Comparison of ENCODE assay signal across 1 cellular context in the genomic region with DNA sequence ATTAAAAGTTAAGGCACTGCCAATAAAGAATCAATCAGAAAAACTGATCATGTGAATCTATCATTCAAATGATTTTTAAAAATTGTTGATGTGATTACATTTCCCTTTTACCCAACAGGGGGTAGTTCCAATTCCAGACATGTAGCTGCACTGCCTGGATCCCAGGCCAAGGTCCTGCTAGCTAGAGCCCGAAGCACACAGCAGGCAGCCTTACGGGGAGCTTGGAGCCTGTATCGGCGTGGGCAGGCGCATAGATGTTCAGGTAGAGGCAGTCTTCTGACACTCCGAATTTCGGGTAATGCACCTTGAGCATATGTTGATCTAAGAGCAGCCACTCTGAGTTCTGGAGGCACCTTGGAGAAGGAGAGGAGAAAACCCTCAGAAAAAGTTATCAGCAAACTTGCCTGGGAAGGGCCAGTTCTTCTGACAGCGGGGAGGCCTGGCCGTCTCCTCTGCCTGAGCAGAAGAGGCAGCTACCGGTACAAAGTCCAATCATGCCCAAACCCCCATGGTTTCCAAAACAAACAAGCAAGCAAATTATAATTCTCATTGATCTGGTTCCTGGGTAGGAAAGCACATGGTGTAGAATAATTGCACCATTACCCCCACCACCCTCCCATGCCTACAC.
TF ChIP-seq lines count a peak whose summit lies in the region.

No MANE protein-coding gene starts in this region.

TF ChIP-seq in HepG2, 621 proteins besides CTCF, POLR2A, EP300 and RAD21 (continued from another document and continues in another):
- no peak for TF ChIP-seq ZNF510 (CRISPR knock-in tag; IDR thresholded peaks at IDR 0.05; ENCODE audit: low read depth)
- TF ChIP-seq AHR (CRISPR knock-in tag; IDR thresholded peaks at IDR 0.05) = no peak
- no peak for TF ChIP-seq ZFP41 (CRISPR knock-in tag; IDR thresholded peaks at IDR 0.05; ENCODE audit: borderline replicate concordance)
- TF ChIP-seq CENPBD1 (CRISPR knock-in tag; IDR thresholded peaks at IDR 0.05; ENCODE audit: borderline replicate concordance, low read depth) = no peak
- TF ChIP-seq ZBTB21 (CRISPR knock-in tag; IDR thresholded peaks at IDR 0.05) = no peak
- TF ChIP-seq SIX1 (CRISPR knock-in tag; IDR thresholded peaks at IDR 0.05; ENCODE audit: borderline replicate concordance) = no peak
- TF ChIP-seq HNRNPH1 (optimal IDR thresholded peaks at IDR 0.05; ENCODE audit: low read depth, low read length) = no peak
- no peak for TF ChIP-seq BCL6 (CRISPR knock-in tag; IDR thresholded peaks at IDR 0.05)
- no peak for TF ChIP-seq ATF3 (CRISPR knock-in tag; IDR thresholded peaks at IDR 0.05)
- TF ChIP-seq ZMYM2 (CRISPR knock-in tag; IDR thresholded peaks at IDR 0.05) = no peak
- no peak for TF ChIP-seq ZNF224 (CRISPR knock-in tag; IDR thresholded peaks at IDR 0.05)
- TF ChIP-seq RARA (CRISPR knock-in tag; IDR thresholded peaks at IDR 0.05) = no peak
- TF ChIP-seq MBD4 (IDR thresholded peaks at IDR 0.05; ENCODE audit: borderline replicate concordance, low read length) = no peak
- TF ChIP-seq GATAD1 (CRISPR knock-in tag; IDR thresholded peaks at IDR 0.05) = no peak
- TF ChIP-seq TCF7L2 (IDR thresholded peaks at IDR 0.05; ENCODE audit: low read depth, low read length) = no peak
- no peak for TF ChIP-seq ZFP1 (CRISPR knock-in tag; IDR thresholded peaks at IDR 0.05)
- 0 out of 2 replicates have a peak, but pooled peaks have one; percentile 33 for TF ChIP-seq ZNF644 (CRISPR knock-in tag; IDR thresholded peaks at IDR 0.05; ENCODE audit: low read depth)
- no peak for TF ChIP-seq RFX3 (CRISPR knock-in tag; IDR thresholded peaks at IDR 0.05)
- TF ChIP-seq ZFX (CRISPR knock-in tag; IDR thresholded peaks at IDR 0.05; ENCODE audit: low read depth) = no peak; the same call in 1 of the 2 replicates
- TF ChIP-seq, protein P1, sequence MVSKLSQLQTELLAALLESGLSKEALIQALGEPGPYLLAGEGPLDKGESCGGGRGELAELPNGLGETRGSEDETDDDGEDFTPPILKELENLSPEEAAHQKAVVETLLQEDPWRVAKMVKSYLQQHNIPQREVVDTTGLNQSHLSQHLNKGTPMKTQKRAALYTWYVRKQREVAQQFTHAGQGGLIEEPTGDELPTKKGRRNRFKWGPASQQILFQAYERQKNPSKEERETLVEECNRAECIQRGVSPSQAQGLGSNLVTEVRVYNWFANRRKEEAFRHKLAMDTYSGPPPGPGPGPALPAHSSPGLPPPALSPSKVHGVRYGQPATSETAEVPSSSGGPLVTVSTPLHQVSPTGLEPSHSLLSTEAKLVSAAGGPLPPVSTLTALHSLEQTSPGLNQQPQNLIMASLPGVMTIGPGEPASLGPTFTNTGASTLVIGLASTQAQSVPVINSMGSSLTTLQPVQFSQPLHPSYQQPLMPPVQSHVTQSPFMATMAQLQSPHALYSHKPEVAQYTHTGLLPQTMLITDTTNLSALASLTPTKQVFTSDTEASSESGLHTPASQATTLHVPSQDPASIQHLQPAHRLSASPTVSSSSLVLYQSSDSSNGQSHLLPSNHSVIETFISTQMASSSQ (IDR thresholded peaks at IDR 0.05; ENCODE audit: low read depth) = no peak
- TF ChIP-seq, protein P1 (CRISPR knock-in tag; IDR thresholded peaks at IDR 0.05; ENCODE audit: borderline replicate concordance) = no peak
- no peak for TF ChIP-seq BHLHE40 (IDR thresholded peaks at IDR 0.05; ENCODE audit: low read length)
- no peak for TF ChIP-seq ZNF33A (CRISPR knock-in tag; IDR thresholded peaks at IDR 0.05; ENCODE audit: borderline replicate concordance)
- TF ChIP-seq ZNF710 (CRISPR knock-in tag; IDR thresholded peaks at IDR 0.05; ENCODE audit: borderline replicate concordance) = no peak
- TF ChIP-seq, protein P2, sequence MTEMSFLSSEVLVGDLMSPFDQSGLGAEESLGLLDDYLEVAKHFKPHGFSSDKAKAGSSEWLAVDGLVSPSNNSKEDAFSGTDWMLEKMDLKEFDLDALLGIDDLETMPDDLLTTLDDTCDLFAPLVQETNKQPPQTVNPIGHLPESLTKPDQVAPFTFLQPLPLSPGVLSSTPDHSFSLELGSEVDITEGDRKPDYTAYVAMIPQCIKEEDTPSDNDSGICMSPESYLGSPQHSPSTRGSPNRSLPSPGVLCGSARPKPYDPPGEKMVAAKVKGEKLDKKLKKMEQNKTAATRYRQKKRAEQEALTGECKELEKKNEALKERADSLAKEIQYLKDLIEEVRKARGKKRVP (CRISPR knock-in tag; IDR thresholded peaks at IDR 0.05) = no peak
- TF ChIP-seq ZSCAN21 (CRISPR knock-in tag; IDR thresholded peaks at IDR 0.05; ENCODE audit: borderline replicate concordance) = no peak
- 0 out of 2 replicates have a peak, but pooled peaks have one; percentile 20 for TF ChIP-seq MYC (CRISPR knock-in tag; IDR thresholded peaks at IDR 0.05; ENCODE audit: borderline replicate concordance)
- TF ChIP-seq HOXA5 (CRISPR knock-in tag; IDR thresholded peaks at IDR 0.05) = no peak
- no peak for TF ChIP-seq ZNF615 (CRISPR knock-in tag; IDR thresholded peaks at IDR 0.05; ENCODE audit: borderline replicate concordance)
- peak; percentile 33; the same call in 1 of the 2 replicates for TF ChIP-seq GATAD2A (CRISPR knock-in tag; IDR thresholded peaks at IDR 0.05)
- TF ChIP-seq NFKBIZ (CRISPR knock-in tag; IDR thresholded peaks at IDR 0.05) = no peak
- no peak for TF ChIP-seq JUNB (CRISPR knock-in tag; IDR thresholded peaks at IDR 0.05; ENCODE audit: borderline replicate concordance)
- no peak for TF ChIP-seq ZFYVE20 (CRISPR knock-in tag; IDR thresholded peaks at IDR 0.05; ENCODE audit: borderline replicate concordance, low read depth)
- no peak for TF ChIP-seq GLMP (CRISPR knock-in tag; IDR thresholded peaks at IDR 0.05; ENCODE audit: borderline replicate concordance)
- TF ChIP-seq ASH2L (IDR thresholded peaks at IDR 0.05; ENCODE audit: insufficient read length, low read depth, low read length) = no peak
- no peak for TF ChIP-seq RARG (CRISPR knock-in tag; IDR thresholded peaks at IDR 0.05; ENCODE audit: low read depth)
- TF ChIP-seq, protein P3, sequence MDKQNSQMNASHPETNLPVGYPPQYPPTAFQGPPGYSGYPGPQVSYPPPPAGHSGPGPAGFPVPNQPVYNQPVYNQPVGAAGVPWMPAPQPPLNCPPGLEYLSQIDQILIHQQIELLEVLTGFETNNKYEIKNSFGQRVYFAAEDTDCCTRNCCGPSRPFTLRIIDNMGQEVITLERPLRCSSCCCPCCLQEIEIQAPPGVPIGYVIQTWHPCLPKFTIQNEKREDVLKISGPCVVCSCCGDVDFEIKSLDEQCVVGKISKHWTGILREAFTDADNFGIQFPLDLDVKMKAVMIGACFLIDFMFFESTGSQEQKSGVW (CRISPR knock-in tag; IDR thresholded peaks at IDR 0.05; ENCODE audit: borderline replicate concordance) = no peak
- no peak for TF ChIP-seq JUND (CRISPR knock-in tag; IDR thresholded peaks at IDR 0.05)
- TF ChIP-seq LCORL (IDR thresholded peaks at IDR 0.05) = no peak
- 0 out of 2 replicates have a peak, but pooled peaks have one; percentile 15 for TF ChIP-seq LCORL (CRISPR knock-in tag; IDR thresholded peaks at IDR 0.05)
- no peak for TF ChIP-seq MEF2D (CRISPR knock-in tag; IDR thresholded peaks at IDR 0.05)
- 0 out of 2 replicates have a peak, but pooled peaks have one; percentile 12 for TF ChIP-seq ZNF687 (CRISPR knock-in tag; IDR thresholded peaks at IDR 0.05)
